ENCODE assay signal across 16 cellular contexts in the genomic region with DNA sequence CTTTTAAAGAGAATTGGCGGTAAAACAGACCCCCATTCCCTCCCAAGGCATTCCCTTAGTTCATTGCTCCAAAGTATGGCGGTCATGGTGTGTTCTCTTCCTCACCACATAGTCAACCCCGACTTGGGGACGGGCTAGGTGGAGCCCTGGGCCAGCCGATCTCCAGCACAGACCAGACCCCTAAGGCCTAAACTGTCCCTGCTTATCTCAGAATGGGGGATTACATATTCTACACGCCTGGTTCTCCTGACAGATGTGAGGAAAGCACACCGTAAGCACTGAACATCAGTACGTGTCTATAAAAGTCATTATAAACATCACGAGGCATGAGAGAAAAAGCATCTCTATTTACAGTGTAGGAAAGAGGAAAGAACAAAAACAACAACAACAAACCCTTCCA.
DNase-seq lines count a peak whose midpoint lies in the region; ATAC-seq, FAIRE-seq and TF ChIP-seq lines count a peak whose summit lies in the region.
"Had no signal": no experiment of that assay in that cellular context is flagged by ENCODE, and none has a peak within 500 bp of the region (broad histone marks: within the 10 kb centered on the region; RNA-seq: fewer than 3 reads in every experiment).

No MANE protein-coding gene starts in this region.

- H3K4me3 Mint-ChIP-seq in astrocyte (ENCODE audit: unreplicated experiment) (no peak overlapping the region), neural crest cell (no peak overlapping the region), type B pancreatic cell (peak overlapping the region; percentile 79), CD14-positive monocyte (no peak overlapping the region)
- H3K4me3 Mint-ChIP-seq: central memory CD8-positive, alpha-beta T cell; memory B cell had no signal

- peaks cover 9% of the 10 kb centered on the region for H3K4me1 ChIP-seq in left ventricle myocardium inferior
- peaks cover 0 to 19% (median 0%) of the 10 kb centered on the region in 9 donors for H3K4me1 ChIP-seq in heart right ventricle
- H3K4me1 ChIP-seq in astrocyte (ENCODE audit: insufficient read depth, low read length) = no peaks in the 10 kb centered on the region

- peak overlapping the region; percentile 37 for H3K27ac ChIP-seq in left ventricle myocardium inferior (replicated peaks)
- no peak overlapping the region for H3K27ac ChIP-seq in heart right ventricle
- no peak overlapping the region for H3K27ac ChIP-seq in astrocyte (ENCODE audit: low read depth, low read length)
- H3K27ac ChIP-seq: sigmoid colon had no signal

- peak overlapping the region; percentile 46 for H3K4me2 ChIP-seq in astrocyte (ENCODE audit: low read length)

- no peaks in the 10 kb centered on the region for H3K9me3 Mint-ChIP-seq in astrocyte (ENCODE audit: unreplicated experiment)
- H3K9me3 Mint-ChIP-seq in neural crest cell = peaks cover 3% of the 10 kb centered on the region
- peaks cover 5% of the 10 kb centered on the region for H3K9me3 Mint-ChIP-seq in type B pancreatic cell
- H3K9me3 Mint-ChIP-seq in CD14-positive monocyte = peaks cover 0 to 4% (median 0%) of the 10 kb centered on the region in 7 donors
- H3K9me3 Mint-ChIP-seq: activated T-helper 2 cell treated with anti-CD3 and anti-CD28 coated beads, Interferon-gamma antibody, Interleukin-2, Interleukin-4, amounts not matched to agents 10 μg/mL and 5 μg/mL and 100 μg/mL, durations not matched to agents 14 hours and 24 hours and 36 hours; central memory CD8-positive, alpha-beta T cell; memory B cell had no signal

- WGBS in heart right ventricle, 2 donors = 91 to 94% methylated on average over 9 of the region's 9 CpGs

- FAIRE-seq in astrocyte (lab: Jason Lieb, UNC) = no peak

- H3K27me3 ChIP-seq in left ventricle myocardium inferior (ENCODE audit: low read depth) (no peaks in the 10 kb centered on the region), heart right ventricle (no peaks in the 10 kb centered on the region), astrocyte (ENCODE audit: insufficient read depth, low read length) (no peaks in the 10 kb centered on the region)
- H3K27me3 ChIP-seq: sigmoid colon had no signal

- peaks cover 33% of the 10 kb centered on the region for H3K4me1 Mint-ChIP-seq in astrocyte (ENCODE audit: low read depth, unreplicated experiment)
- H3K4me1 Mint-ChIP-seq in neural crest cell = peaks cover 47% of the 10 kb centered on the region
- H3K4me1 Mint-ChIP-seq in type B pancreatic cell (ENCODE audit: unreplicated experiment) = peaks cover 58% of the 10 kb centered on the region
- H3K4me1 Mint-ChIP-seq in CD14-positive monocyte = peaks cover 15% of the 10 kb centered on the region
- H3K4me1 Mint-ChIP-seq: central memory CD8-positive, alpha-beta T cell; memory B cell had no signal

- H3K36me3 ChIP-seq in left ventricle myocardium inferior (no peaks in the 10 kb centered on the region), heart right ventricle (no peaks in the 10 kb centered on the region), astrocyte (ENCODE audit: insufficient read depth, low read length) (no peaks in the 10 kb centered on the region)
- H3K36me3 ChIP-seq: sigmoid colon had no signal

- intact Hi-C loops in left ventricle myocardium inferior (cut with micrococcal nuclease) = no loop called here
- intact Hi-C loops in heart right ventricle (cut with DNase I) = no loop called here
- intact Hi-C loops in posterior cingulate gyrus (cut with DNase I) = no loop called here
- intact Hi-C loops in CD14-positive monocyte (cut with micrococcal nuclease) = no loop called here

- TF ChIP-seq CTCF in left ventricle myocardium inferior (IDR thresholded peaks at IDR 0.05; ENCODE audit: borderline replicate concordance) (no peak), heart right ventricle (IDR thresholded peaks at IDR 0.05) (no peak), astrocyte (IDR thresholded peaks at IDR 0.05; ENCODE audit: insufficient read depth, low read depth, low read length) (no peak), neural crest cell (conservative IDR thresholded peaks at IDR 0.05) (no peak), type B pancreatic cell (conservative IDR thresholded peaks at IDR 0.05) (no peak), CD14-positive monocyte (IDR thresholded peaks at IDR 0.05) (no peak)

- H4K20me1 ChIP-seq in astrocyte (ENCODE audit: insufficient read depth, low read length) = no peaks in the 10 kb centered on the region

- no peaks in the 10 kb centered on the region for H3K79me2 ChIP-seq in astrocyte (ENCODE audit: insufficient read depth, low read length)

- H3K27ac Mint-ChIP-seq in astrocyte (ENCODE audit: unreplicated experiment) (peak overlapping the region; percentile 17), neural crest cell (ENCODE audit: unreplicated experiment) (peak overlapping the region; percentile 94), type B pancreatic cell (peak overlapping the region; percentile 97), CD14-positive monocyte (no peak overlapping the region)
- H3K27ac Mint-ChIP-seq: memory B cell had no signal

- DNase-seq in left ventricle myocardium inferior (no peak), heart right ventricle (no peak), astrocyte (ENCODE audit: low read depth) (no peak), neural crest cell (ENCODE audit: low read depth, low spot score) (no peak), type B pancreatic cell (ENCODE audit: extremely low spot score, unreplicated experiment) (no peak), posterior cingulate gyrus (no peak), CD14-positive monocyte (ENCODE audit: low spot score) (no peak)
- DNase-seq: activated CD8-positive, alpha-beta memory T cell treated with anti-CD3 and anti-CD28 coated beads for 24 hours; NCI-H1930; NCI-H446 treated with DMSO at 0.1 percent for 48 hours; sigmoid colon; SW 1271 had no signal

- no peak overlapping the region for H3K9ac ChIP-seq in astrocyte (ENCODE audit: low read length)

- no peak overlapping the region for H3K4me3 ChIP-seq in left ventricle myocardium inferior
- no peak overlapping the region for H3K4me3 ChIP-seq in heart right ventricle
- H3K4me3 ChIP-seq in astrocyte (ENCODE audit: insufficient read depth, low read depth, low read length) = no peak overlapping the region
- H3K4me3 ChIP-seq: sigmoid colon had no signal

- H3K27me3 Mint-ChIP-seq in astrocyte (ENCODE audit: low read depth, unreplicated experiment) (no peaks in the 10 kb centered on the region), neural crest cell (ENCODE audit: low read depth) (no peaks in the 10 kb centered on the region), type B pancreatic cell (no peaks in the 10 kb centered on the region), CD14-positive monocyte (ENCODE audit: low read depth in 3 of 3) (no peaks in the 10 kb centered on the region)
- H3K27me3 Mint-ChIP-seq: central memory CD8-positive, alpha-beta T cell had no signal

- H3K9me3 ChIP-seq in left ventricle myocardium inferior (replicated peaks) = no peaks in the 10 kb centered on the region
- no peaks in the 10 kb centered on the region for H3K9me3 ChIP-seq in heart right ventricle
- H3K9me3 ChIP-seq in astrocyte (ENCODE audit: insufficient read depth, low read depth, low read length) = no peaks in the 10 kb centered on the region
- H3K9me3 ChIP-seq: sigmoid colon had no signal

- no peak overlapping the region for H2AFZ ChIP-seq in astrocyte (ENCODE audit: low read depth, low read length)

- no peaks in the 10 kb centered on the region for H3K36me3 Mint-ChIP-seq in astrocyte (ENCODE audit: low read depth, unreplicated experiment)
- no peaks in the 10 kb centered on the region for H3K36me3 Mint-ChIP-seq in neural crest cell (ENCODE audit: low read depth)
- H3K36me3 Mint-ChIP-seq in type B pancreatic cell = peaks cover 3% of the 10 kb centered on the region
- H3K36me3 Mint-ChIP-seq in CD14-positive monocyte = no peaks in the 10 kb centered on the region
- H3K36me3 Mint-ChIP-seq: memory B cell had no signal

- ATAC-seq in heart right ventricle (no peak), HG02852 (IDR thresholded peaks at IDR 0.05; ENCODE audit: unreplicated experiment) (no peak)

Comparison
In these comparisons a context has a peak if more than half of its experiments do, and no peak if none do; other contexts are left out.
1. H3K27ac Mint-ChIP-seq: peak in astrocyte (single experiment), neural crest cell (single experiment) and type B pancreatic cell (single experiment); none in CD14-positive monocyte (0 of 7).